ENCODE assay signal across 1 cellular context in genomic region chr13:75468602-75469001, GRCh38.
TF ChIP-seq lines count a peak whose summit lies in the region.

No MANE protein-coding gene starts in this region.

TF ChIP-seq in HepG2, 621 proteins besides CTCF, POLR2A, EP300 and RAD21 (continued from another document):
- no peak for TF ChIP-seq ARNT2 (CRISPR knock-in tag; IDR thresholded peaks at IDR 0.05; ENCODE audit: low read depth)
- no peak for TF ChIP-seq ZNF34 (CRISPR knock-in tag; IDR thresholded peaks at IDR 0.05; ENCODE audit: borderline replicate concordance)
- TF ChIP-seq ZNF143 (CRISPR knock-in tag; IDR thresholded peaks at IDR 0.05): no peak
- TF ChIP-seq CCDC6 (CRISPR knock-in tag; IDR thresholded peaks at IDR 0.05): no peak
- no peak for TF ChIP-seq DMAP1 (CRISPR knock-in tag; IDR thresholded peaks at IDR 0.05)
- TF ChIP-seq HNF4A (CRISPR knock-in tag; IDR thresholded peaks at IDR 0.05): 0 out of 2 replicates have a peak, but pooled peaks have one; percentile 36
- TF ChIP-seq CBX1 (IDR thresholded peaks at IDR 0.05; ENCODE audit: low read depth): no peak
- no peak for TF ChIP-seq ZNF558 (CRISPR knock-in tag; IDR thresholded peaks at IDR 0.05; ENCODE audit: borderline replicate concordance)
- TF ChIP-seq BCL6 (CRISPR knock-in tag; IDR thresholded peaks at IDR 0.05): peak; percentile 66
- no peak for TF ChIP-seq BORCS8-MEF2B (CRISPR knock-in tag; IDR thresholded peaks at IDR 0.05)
- no peak for TF ChIP-seq ZFP37 (CRISPR knock-in tag; IDR thresholded peaks at IDR 0.05; ENCODE audit: borderline replicate concordance)
- 0 out of 2 replicates have a peak, but pooled peaks have one; percentile 23 for TF ChIP-seq ARID3A (IDR thresholded peaks at IDR 0.05; ENCODE audit: low read depth, low read length)
- peak; percentile 61; the same call in 1 of the 2 replicates for TF ChIP-seq ZNF3 (CRISPR knock-in tag; IDR thresholded peaks at IDR 0.05)
- TF ChIP-seq ATF4 (CRISPR knock-in tag; IDR thresholded peaks at IDR 0.05): peak in 1 of 2 experiments; percentile 67; a peak in 1 of 4 replicates
- no peak for TF ChIP-seq SIX4 (CRISPR knock-in tag; IDR thresholded peaks at IDR 0.05)
- peak; percentile 49 for TF ChIP-seq GATAD2A (CRISPR knock-in tag; IDR thresholded peaks at IDR 0.05)
- no peak for TF ChIP-seq ZNF660 (CRISPR knock-in tag; IDR thresholded peaks at IDR 0.05; ENCODE audit: borderline replicate concordance, low read depth)
- TF ChIP-seq CEBPG (CRISPR knock-in tag; IDR thresholded peaks at IDR 0.05): no peak
- no peak for TF ChIP-seq ZNF101 (CRISPR knock-in tag; IDR thresholded peaks at IDR 0.05; ENCODE audit: borderline replicate concordance, low read depth)
- TF ChIP-seq TEAD3 (CRISPR knock-in tag; optimal IDR thresholded peaks at IDR 0.05; ENCODE audit: borderline replicate concordance): peak; percentile 20
- no peak for TF ChIP-seq IRF1 (CRISPR knock-in tag; IDR thresholded peaks at IDR 0.05; ENCODE audit: low read depth)
- TF ChIP-seq ZNF770 (CRISPR knock-in tag; IDR thresholded peaks at IDR 0.05): no peak
- no peak for TF ChIP-seq HNRNPL (IDR thresholded peaks at IDR 0.05; ENCODE audit: low read depth, low read length)
- TF ChIP-seq ZNF251 (CRISPR knock-in tag; IDR thresholded peaks at IDR 0.05): no peak
- TF ChIP-seq PRDM10 (CRISPR knock-in tag; IDR thresholded peaks at IDR 0.05; ENCODE audit: low read depth): no peak
- TF ChIP-seq ZNF337 (CRISPR knock-in tag; IDR thresholded peaks at IDR 0.05; ENCODE audit: borderline replicate concordance, low read depth): no peak
- peak; percentile 88 for TF ChIP-seq ZNF629 (CRISPR knock-in tag; conservative IDR thresholded peaks at IDR 0.05)
- no peak for TF ChIP-seq CHD2 (IDR thresholded peaks at IDR 0.05; ENCODE audit: low read depth, low read length)
- no peak for TF ChIP-seq MXI1 (IDR thresholded peaks at IDR 0.05; ENCODE audit: borderline replicate concordance, low read depth, low read length)
- TF ChIP-seq IKZF4 (CRISPR knock-in tag; IDR thresholded peaks at IDR 0.05; ENCODE audit: borderline replicate concordance, low read depth, not compliant biosample characterization): no peak
- peak; percentile 39; the same call in 1 of the 2 replicates for TF ChIP-seq KDM1A (CRISPR knock-in tag; IDR thresholded peaks at IDR 0.05)
